In genomic region chr12:133080619-133081407, GRCh38 we compare ENCODE assay signal across 8 cellular contexts. TPM values are rescaled to one million over a fixed set of nuclear protein-coding genes. Genes with fewer than 3 reads are reported as not detected.
DNase-seq lines count a peak whose midpoint lies in the region; ATAC-seq and TF ChIP-seq lines count a peak whose summit lies in the region.

Gene ZNF140 (plus strand): TSS chr12:133080923. CDS start chr12:133081321, 398 bp downstream.

- no peaks in the 10 kb centered on the region for H3K4me1 Mint-ChIP-seq in chondrocyte (ENCODE audit: low read depth)

- no peak within 1 kb of the TSS for H3K27ac Mint-ChIP-seq in chondrocyte (ENCODE audit: unreplicated experiment)

- H3K27me3 Mint-ChIP-seq in chondrocyte (ENCODE audit: low read depth), result no peaks in the 10 kb centered on the region

- H3K9me3 Mint-ChIP-seq in chondrocyte (ENCODE audit: low read depth), result peaks cover 56% of the 10 kb centered on the region

- peak; percentile 67 for ATAC-seq in GM18861 (IDR thresholded peaks at IDR 0.05; ENCODE audit: unreplicated experiment)
- peak; percentile 76 for ATAC-seq in HG03097 (IDR thresholded peaks at IDR 0.05; ENCODE audit: low FRiP score, unreplicated experiment)

- peak; percentile 43 for TF ChIP-seq CTCF in chondrocyte (IDR thresholded peaks at IDR 0.05)

- no peak within 1 kb of the TSS for H3K4me3 Mint-ChIP-seq in chondrocyte (ENCODE audit: unreplicated experiment)

- H3K36me3 Mint-ChIP-seq in chondrocyte (ENCODE audit: low read depth), result peaks cover 55% of the 10 kb centered on the region

- peak; percentile 89 for DNase-seq in AG08396 (ENCODE audit: low spot score)
- peak; percentile 97 for DNase-seq in NCI-H2196 (lab: John Stamatoyannopoulos, UW; ENCODE audit: unreplicated experiment)
- DNase-seq in activated CD4-positive, CD25-positive, alpha-beta regulatory T cell treated with anti-CD3 and anti-CD28 coated beads, Interleukin-2, amount 50 U/mL, for 16 hours (ENCODE audit: low read depth, low spot score), result peak; percentile 91
- DNase-seq in chondrocyte (ENCODE audit: low spot score), result peak; percentile 97
- peak; percentile 89 for DNase-seq in kidney glomerular epithelial cell (lab: John Stamatoyannopoulos, UW)
- DNase-seq in stimulated activated CD4-positive, alpha-beta T cell treated with anti-CD3 and anti-CD28 coated beads, Interleukin-1b, Interleukin-23, amount 100 ng/mL, for 1 hour (ENCODE audit: low read depth in 2 of 2), result peak; percentile 82 to 84

RNA-seq across cellular contexts. Expression of gene ZNF140, which starts in this region (rescaled TPM):
- total RNA-seq in chondrocyte, result 13.0 to 16.6 TPM (median 13.3 TPM) in 3 replicates

Comparison
In these comparisons a context has a peak if more than half of its experiments do, and no peak if none do; other contexts are left out.
1. Peak in every context shown above with its lines: DNase-seq and ATAC-seq.